In genomic region chr10:118971876-118972275, GRCh38 we compare ENCODE assay signal across 22 cellular contexts.
"Had no signal": no experiment of that assay in that cellular context is flagged by ENCODE, and none has a peak within 500 bp of the region (broad histone marks: within the 10 kb centered on the region; RNA-seq: fewer than 3 reads in every experiment).

No MANE protein-coding gene starts in this region.

- H3K4me3 ChIP-seq: adrenal gland, breast epithelium, colonic mucosa, gastroesophageal sphincter, right atrium auricular region, upper lobe of left lung had no signal

- H3K36me3 ChIP-seq: adrenal gland, breast epithelium, colonic mucosa, gastroesophageal sphincter, right atrium auricular region, upper lobe of left lung had no signal

- FAIRE-seq: astrocyte had no signal

- H3K27me3 ChIP-seq: adrenal gland, breast epithelium, colonic mucosa, gastroesophageal sphincter, right atrium auricular region, upper lobe of left lung had no signal

- H3K27ac ChIP-seq: adrenal gland, breast epithelium, colonic mucosa, epithelial cell of prostate, gastroesophageal sphincter, right atrium auricular region, upper lobe of left lung had no signal

- DNase-seq: activated CD4-positive, alpha-beta T cell treated with anti-CD3 and anti-CD28 coated beads for 4 hours; activated CD4-positive, alpha-beta T cell treated with anti-CD3 and anti-CD28 coated beads, Interleukin-2, amount 50 U/mL, for 48 hours; activated CD4-positive, CD25-positive, alpha-beta regulatory T cell; activated CD8-positive, alpha-beta memory T cell treated with anti-CD3 and anti-CD28 coated beads, Interleukin-2, amount 50 U/mL, for 48 hours; activated naive CD4-positive, alpha-beta T cell; activated T-cell treated with anti-CD3 and anti-CD28 coated beads, Interleukin-2, amount 50 U/mL, for 4 hours; colonic mucosa; head of caudate nucleus; hypothalamus; naive B cell; posterior cingulate gyrus; stimulated activated CD4-positive, alpha-beta T cell treated with anti-CD3 and anti-CD28 coated beads, Interleukin-12 subunit alpha, Interleukin-12 subunit beta, amount 100 ng/mL, for 4 hours; stimulated activated CD4-positive, alpha-beta T cell treated with anti-CD3 and anti-CD28 coated beads, Interleukin-4, amount 100 ng/mL, for 4 hours; stimulated activated naive CD8-positive, alpha-beta T cell treated with anti-CD3 and anti-CD28 coated beads, Interleukin-15, Interleukin-2, amounts not matched to agents 100 U/mL and 50 U/mL, for 24 hours; T-helper 9 cell; upper lobe of left lung had no signal

- ATAC-seq: activated T-cell treated with anti-CD3 and anti-CD28 coated beads, Interleukin-2, amount 50 U/mL, for 4 hours; gastroesophageal sphincter; stimulated activated naive CD8-positive, alpha-beta T cell treated with anti-CD3 and anti-CD28 coated beads, Interleukin-15, Interleukin-2, amounts not matched to agents 100 U/mL and 50 U/mL, for 24 hours had no signal

- H3K9me3 ChIP-seq: colonic mucosa had no signal

- H3K4me1 ChIP-seq: breast epithelium, colonic mucosa, upper lobe of left lung had no signal
